17 cellular contexts compared by ENCODE assay signal in genomic region chr20:23138226-23138625, GRCh38.
"Had no signal": no experiment of that assay in that cellular context is flagged by ENCODE, and none has a peak within 500 bp of the region (broad histone marks: within the 10 kb centered on the region; RNA-seq: fewer than 3 reads in every experiment).

No MANE protein-coding gene starts in this region.

- H3K36me3 ChIP-seq: lower lobe of right lung, sigmoid colon, spleen, upper lobe of right lung, WERI-Rb-1 had no signal

- H3K27me3 ChIP-seq: sigmoid colon, spleen, upper lobe of right lung had no signal

- H3K4me3 ChIP-seq: lower lobe of right lung, sigmoid colon, spleen, upper lobe of right lung had no signal

- ATAC-seq: lower lobe of right lung, natural killer cell, upper lobe of right lung had no signal

- H3K27ac ChIP-seq: lower lobe of right lung, sigmoid colon, spleen, upper lobe of right lung, WERI-Rb-1 had no signal

- H3K9me3 ChIP-seq: lower lobe of right lung, sigmoid colon, spleen, upper lobe of right lung had no signal

- DNase-seq: activated CD4-positive, alpha-beta T cell treated with anti-CD3 and anti-CD28 coated beads for 1 hour; activated CD8-positive, alpha-beta memory T cell treated with anti-CD3 and anti-CD28 coated beads for 24 hours; activated gamma-delta T cell; amniotic stem cell; dermis blood vessel endothelial cell; effector memory CD4-positive, alpha-beta T cell; foreskin fibroblast; hippocampal formation; islet precursor cell; lower lobe of right lung; natural killer cell; spleen; stimulated activated naive CD4-positive, alpha-beta T cell; T-helper 2 cell; upper lobe of right lung; WERI-Rb-1 had no signal
